Comparison of ENCODE assay signal across 1 cellular context in genomic region chr5:10250804-10251276, GRCh38.
A peak's percentile ranks its signal among the peaks of the same experiment; 100 is the strongest.
TF ChIP-seq lines count a peak whose summit lies in the region.

No MANE protein-coding gene starts in this region.

TF ChIP-seq in HepG2, 621 proteins besides CTCF, POLR2A, EP300 and RAD21 (continued from another document and continues in another):
- no peak for TF ChIP-seq ARID5B (CRISPR knock-in tag; IDR thresholded peaks at IDR 0.05)
- no peak for TF ChIP-seq SRSF1 (optimal IDR thresholded peaks at IDR 0.05; ENCODE audit: low read depth, low read length)
- TF ChIP-seq MYC (CRISPR knock-in tag; IDR thresholded peaks at IDR 0.05; ENCODE audit: borderline replicate concordance): no peak
- TF ChIP-seq STAT5B (CRISPR knock-in tag; IDR thresholded peaks at IDR 0.05): no peak
- TF ChIP-seq ZBTB3 (CRISPR knock-in tag; IDR thresholded peaks at IDR 0.05; ENCODE audit: borderline replicate concordance, low read depth): no peak
- no peak for TF ChIP-seq E2F1 (CRISPR knock-in tag; IDR thresholded peaks at IDR 0.05)
- no peak for TF ChIP-seq ZNF503 (CRISPR knock-in tag; IDR thresholded peaks at IDR 0.05)
- TF ChIP-seq ZNF234 (CRISPR knock-in tag; conservative IDR thresholded peaks at IDR 0.05): no peak
- no peak for TF ChIP-seq ARNT (IDR thresholded peaks at IDR 0.05)
- no peak for TF ChIP-seq FUBP1 (CRISPR knock-in tag; IDR thresholded peaks at IDR 0.05; ENCODE audit: borderline replicate concordance)
- TF ChIP-seq SP140L (CRISPR knock-in tag; IDR thresholded peaks at IDR 0.05; ENCODE audit: borderline replicate concordance): no peak
- TF ChIP-seq KAT7 (CRISPR knock-in tag; IDR thresholded peaks at IDR 0.05; ENCODE audit: borderline replicate concordance): no peak
- TF ChIP-seq HCFC1 (IDR thresholded peaks at IDR 0.05; ENCODE audit: low read depth, low read length): no peak
- TF ChIP-seq IRF1 (CRISPR knock-in tag; IDR thresholded peaks at IDR 0.05; ENCODE audit: low read depth): no peak
- TF ChIP-seq ELK4 (CRISPR knock-in tag; IDR thresholded peaks at IDR 0.05; ENCODE audit: borderline replicate concordance): no peak
- no peak for TF ChIP-seq CREM (IDR thresholded peaks at IDR 0.05)
- TF ChIP-seq CREM (CRISPR knock-in tag; IDR thresholded peaks at IDR 0.05): no peak
- TF ChIP-seq ZNF260 (CRISPR knock-in tag; IDR thresholded peaks at IDR 0.05; ENCODE audit: borderline replicate concordance, low read depth): no peak
- TF ChIP-seq SP1 (IDR thresholded peaks at IDR 0.05): no peak
- no peak for TF ChIP-seq SP1 (CRISPR knock-in tag; IDR thresholded peaks at IDR 0.05)
- TF ChIP-seq PHF5A (CRISPR knock-in tag; IDR thresholded peaks at IDR 0.05; ENCODE audit: low read depth, unreplicated experiment): no peak
- no peak for TF ChIP-seq ZNF383 (CRISPR knock-in tag; IDR thresholded peaks at IDR 0.05; ENCODE audit: borderline replicate concordance)
- no peak for TF ChIP-seq TFE3 (CRISPR knock-in tag; IDR thresholded peaks at IDR 0.05)
- no peak for TF ChIP-seq RFX1 (IDR thresholded peaks at IDR 0.05)
- TF ChIP-seq ATF4 (CRISPR knock-in tag; IDR thresholded peaks at IDR 0.05): no peak
- TF ChIP-seq ZNF33B (CRISPR knock-in tag; IDR thresholded peaks at IDR 0.05): no peak
- no peak for TF ChIP-seq HNRNPL (IDR thresholded peaks at IDR 0.05; ENCODE audit: low read depth, low read length)
- no peak for TF ChIP-seq ZNF256 (CRISPR knock-in tag; conservative IDR thresholded peaks at IDR 0.05)
- TF ChIP-seq ZBTB42 (CRISPR knock-in tag; IDR thresholded peaks at IDR 0.05): peak; percentile 69; the same call in 1 of the 2 replicates
- TF ChIP-seq ZNF720 (CRISPR knock-in tag; IDR thresholded peaks at IDR 0.05): no peak
- no peak for TF ChIP-seq TSC22D2 (CRISPR knock-in tag; IDR thresholded peaks at IDR 0.05; ENCODE audit: borderline replicate concordance)
- peak; percentile 8 for TF ChIP-seq IKZF4 (CRISPR knock-in tag; IDR thresholded peaks at IDR 0.05; ENCODE audit: borderline replicate concordance, low read depth, not compliant biosample characterization)
- TF ChIP-seq ZNF770 (CRISPR knock-in tag; IDR thresholded peaks at IDR 0.05): no peak
- TF ChIP-seq SNAPC4 (CRISPR knock-in tag; IDR thresholded peaks at IDR 0.05): no peak
- TF ChIP-seq ZNF501 (CRISPR knock-in tag; IDR thresholded peaks at IDR 0.05): peak; percentile 69; the same call in 1 of the 2 replicates
- TF ChIP-seq ZBTB34 (CRISPR knock-in tag; IDR thresholded peaks at IDR 0.05): no peak
- TF ChIP-seq ZNF839 (CRISPR knock-in tag; IDR thresholded peaks at IDR 0.05; ENCODE audit: borderline replicate concordance): no peak
- no peak for TF ChIP-seq ZNF331 (CRISPR knock-in tag; IDR thresholded peaks at IDR 0.05)
